Comparison of ENCODE assay signal across 8 cellular contexts in the genomic region with DNA sequence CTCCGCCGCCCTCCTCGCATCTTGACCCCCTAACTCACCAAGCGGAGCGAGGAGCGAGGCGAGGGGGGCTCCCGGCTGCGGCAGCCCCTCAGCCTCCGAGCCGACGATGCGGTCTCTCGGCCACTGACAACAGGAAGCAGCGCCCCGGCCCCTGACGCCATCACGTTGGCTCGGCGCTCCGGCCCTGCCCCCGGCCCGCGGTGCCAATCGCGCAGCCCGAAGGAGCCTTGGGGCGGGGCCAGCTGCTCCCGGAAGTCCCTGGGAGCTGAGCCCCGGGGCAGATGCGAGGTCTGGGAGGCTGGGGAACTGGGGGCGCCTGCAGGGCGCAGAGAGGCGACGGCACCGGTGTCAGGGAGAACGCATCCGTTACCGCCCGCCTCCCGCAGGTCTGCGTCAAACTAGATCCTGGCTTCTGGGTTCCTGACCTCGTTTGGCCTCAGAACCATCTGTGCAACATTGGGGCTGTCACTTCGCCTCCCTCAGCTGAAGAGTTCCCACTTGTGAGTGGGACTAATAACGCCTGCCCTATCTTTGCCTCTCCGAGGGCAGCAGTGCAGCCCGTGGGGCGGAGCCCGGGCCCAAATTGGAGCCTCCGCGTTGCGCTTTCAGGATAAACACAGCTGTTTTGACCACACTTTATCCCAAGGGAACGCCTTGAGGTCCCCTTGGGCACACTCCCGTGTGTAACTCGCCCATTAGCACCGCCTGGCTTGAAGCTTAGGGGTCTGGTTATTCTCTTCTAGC.
DNase-seq lines count a peak whose midpoint lies in the region; ATAC-seq and TF ChIP-seq lines count a peak whose summit lies in the region.
"Not testable (repeated sequence)": the region's sequence is repeated elsewhere in the genome, so short reads cannot be mapped to it uniquely, and the experiment has no call there.

No MANE protein-coding gene starts in this region.

- not testable (repeated sequence) for H3K79me2 ChIP-seq in OCI-LY3 (ENCODE audit: low read length)

- not testable (repeated sequence) for H4K20me1 ChIP-seq in OCI-LY3 (ENCODE audit: insufficient read depth, low read length)

- H3K27ac ChIP-seq in OCI-LY3 (ENCODE audit: low read length): 0 out of 2 replicates have a peak overlapping the region, but pooled peaks have one; percentile 14

- H3K36me3 ChIP-seq in OCI-LY3 (replicated peaks; ENCODE audit: low read depth, low read length); mucosa of descending colon (ENCODE audit: low read depth): not testable (repeated sequence)

- not testable (repeated sequence) for H3K27me3 ChIP-seq in OCI-LY3 (ENCODE audit: low read depth, low read length)

- H3K4me1 ChIP-seq in OCI-LY3 (ENCODE audit: low read length); mucosa of descending colon (ENCODE audit: low read depth): not testable (repeated sequence)

- H3K4me3 ChIP-seq in OCI-LY3 (ENCODE audit: low read length): peak overlapping the region; percentile 83
- H3K4me3 ChIP-seq in epithelial cell of proximal tubule (ENCODE audit: low read depth, low read length): peak overlapping the region; percentile 64
- peak overlapping the region; percentile 42 for H3K4me3 ChIP-seq in mucosa of descending colon

- not testable (repeated sequence) for H2AFZ ChIP-seq in OCI-LY3 (ENCODE audit: low read depth, low read length)

- not testable (repeated sequence) for H3K9me3 ChIP-seq in OCI-LY3 (ENCODE audit: insufficient read depth, low read length); mucosa of descending colon

- in situ Hi-C loops in Caki2 (cut with HindIII; ENCODE audit: low pct_unique_long_range_greater_than_20kb, low sequenced_read_pairs): not testable (repeated sequence)

- H3K9ac ChIP-seq in OCI-LY3 (ENCODE audit: low read length): peak overlapping the region; percentile 73

- DNase-seq in Caki2 (ENCODE audit: low read depth) (peak; percentile 69), HT1080 (ENCODE audit: low read depth) (peak; percentile 82), activated T-cell treated with anti-CD3 and anti-CD28 coated beads for 4 hours (peak; percentile 70), mucosa of descending colon (peak; percentile 87 to 94 (median 94))
- DNase-seq in epithelial cell of proximal tubule (ENCODE audit: low read depth): not testable (repeated sequence)
- peak; percentile 82 to 85 for DNase-seq in stimulated activated CD8-positive, alpha-beta memory T cell treated with anti-CD3 and anti-CD28 coated beads, Interleukin-15, amount 100 ng/mL, for 48 hours (ENCODE audit: low read depth in 2 of 2)

- H3K4me2 ChIP-seq in OCI-LY3 (ENCODE audit: low read length): peak overlapping the region; percentile 88

- peak; percentile 96 for ATAC-seq in GM21390 (IDR thresholded peaks at IDR 0.05; ENCODE audit: unreplicated experiment)
- ATAC-seq in mucosa of descending colon: peak; percentile 98

- TF ChIP-seq CTCF in OCI-LY3 (IDR thresholded peaks at IDR 0.05; ENCODE audit: low read depth, low read length); epithelial cell of proximal tubule (conservative IDR thresholded peaks at IDR 0.05; ENCODE audit: low read depth, low read length); mucosa of descending colon (IDR thresholded peaks at IDR 0.05): not testable (repeated sequence)

- intact Hi-C loops in mucosa of descending colon (cut with DNase I, micrococcal nuclease): not testable (repeated sequence)
